ENCODE assay signal across 18 cellular contexts in genomic region chr14:100577986-100578431, GRCh38. TPM values are rescaled to one million over a fixed set of nuclear protein-coding genes. Genes with fewer than 3 reads are reported as not detected.
A peak's percentile ranks its signal among the peaks of the same experiment; 100 is the strongest.
DNase-seq lines count a peak whose midpoint lies in the region; ATAC-seq, FAIRE-seq and TF ChIP-seq lines count a peak whose summit lies in the region.
"Had no signal": no experiment of that assay in that cellular context is flagged by ENCODE, and none has a peak within 500 bp of the region (broad histone marks: within the 10 kb centered on the region; RNA-seq: fewer than 3 reads in every experiment).

No MANE protein-coding gene starts in this region.

- H3K27me3 ChIP-seq in right lobe of liver (no peaks in the 10 kb centered on the region), HepG2 (ENCODE audit: control insufficient read depth in 1 of 2, insufficient read depth in 2 of 2, low read length in 2 of 2) (peaks cover 13 to 73% of the 10 kb centered on the region in 2 experiments), K562 (ENCODE audit: control insufficient read depth in 2 of 2, insufficient read depth in 2 of 2, low read length in 2 of 2) (peaks cover 0 to 20% of the 10 kb centered on the region in 2 experiments; a peak in 3 of 5 replicates), upper lobe of right lung (peaks cover 9% of the 10 kb centered on the region)
- H3K27me3 ChIP-seq: MG63 had no signal

- H3K79me2 ChIP-seq in HepG2 (ENCODE audit: insufficient read depth, low read length) (no peaks in the 10 kb centered on the region), K562 (ENCODE audit: control insufficient read depth, insufficient read depth, low read length) (no peaks in the 10 kb centered on the region)

- TF ChIP-seq CTCF in right lobe of liver (IDR thresholded peaks at IDR 0.05): no peak
- no peak for TF ChIP-seq CTCF in HepG2 (CRISPR knock-in tag; IDR thresholded peaks at IDR 0.05)
- no peak for TF ChIP-seq CTCF in K562 (IDR thresholded peaks at IDR 0.05 in 2 of 3, conservative IDR thresholded peaks at IDR 0.05 in 1 of 3; ENCODE audit: insufficient read depth in 2 of 3, low read depth in 1 of 3, low read length in 3 of 3)
- no peak for TF ChIP-seq CTCF in kidney (IDR thresholded peaks at IDR 0.05; ENCODE audit: borderline replicate concordance, extremely low read depth, insufficient read depth)
- no peak for TF ChIP-seq CTCF in upper lobe of right lung (IDR thresholded peaks at IDR 0.05)

- TF ChIP-seq POLR2A in right lobe of liver (IDR thresholded peaks at IDR 0.05): no peak
- TF ChIP-seq POLR2A in HepG2 (IDR thresholded peaks at IDR 0.05; ENCODE audit: insufficient read depth in 1 of 2, low read depth in 2 of 2, low read length in 2 of 2): no peak
- no peak for TF ChIP-seq POLR2A in K562 (conservative IDR thresholded peaks at IDR 0.05)

- TF ChIP-seq RAD21 in HepG2 (CRISPR knock-in tag; IDR thresholded peaks at IDR 0.05): no peak
- TF ChIP-seq RAD21 in K562 (CRISPR knock-in tag; conservative IDR thresholded peaks at IDR 0.05 in 1 of 2, IDR thresholded peaks at IDR 0.05 in 1 of 2): no peak

- H3K4me2 ChIP-seq in HepG2 (ENCODE audit: low read depth, low read length) (no peak overlapping the region), K562 (ENCODE audit: insufficient read depth, low read length) (no peak overlapping the region)
- H3K4me2 ChIP-seq: PC-9 had no signal

- CTCF ChIA-PET in HepG2 (lab: Yijun Ruan, JAX; ENCODE audit: low intra/inter-chr PET ratio, low total read pairs): no interaction called here
- CTCF ChIA-PET in K562 (lab: Yijun Ruan, JAX; ENCODE audit: low intra/inter-chr PET ratio): no interaction called here

- H3K4me1 ChIP-seq in right lobe of liver (no peaks in the 10 kb centered on the region), HepG2 (ENCODE audit: insufficient read depth, low read length) (no peaks in the 10 kb centered on the region), K562 (replicated peaks in 1 of 2; ENCODE audit: control insufficient read depth in 2 of 2, insufficient read depth in 2 of 2, low read length in 2 of 2) (peaks cover 0 to 19% of the 10 kb centered on the region in 2 experiments; a peak in 2 of 5 replicates), kidney (ENCODE audit: control insufficient read depth in 1 of 2, insufficient read depth in 1 of 2, low read depth in 1 of 2, low read length in 2 of 2) (no peaks in the 10 kb centered on the region), upper lobe of right lung (no peaks in the 10 kb centered on the region)

- H3K4me3 Mint-ChIP-seq in immature natural killer cell: no peak overlapping the region
- H3K4me3 Mint-ChIP-seq: B cell; CD8-positive, alpha-beta T cell; HFFc6 had no signal

- H3K4me1 Mint-ChIP-seq in immature natural killer cell: no peaks in the 10 kb centered on the region
- H3K4me1 Mint-ChIP-seq: B cell had no signal

- intact Hi-C loops in right lobe of liver (cut with DNase I): no loop called here
- intact Hi-C loops in HepG2 (cut with micrococcal nuclease; ENCODE audit: unreplicated experiment): no loop called here
- intact Hi-C loops in K562 (cut with micrococcal nuclease): no loop called here
- intact Hi-C loops in kidney (cut with DNase I): no loop called here
- intact Hi-C loops in upper lobe of right lung (cut with DNase I): no loop called here

- H4K20me1 ChIP-seq in HepG2 (ENCODE audit: insufficient read depth, low read length) (no peaks in the 10 kb centered on the region), K562 (replicated peaks; ENCODE audit: control insufficient read depth, insufficient read depth, low read length) (0 out of 2 replicates have a peak, but pooled peaks cover 3% of the 10 kb centered on the region)

- no CpG with 5 or more reads among the region's 8 CpGs for WGBS in right lobe of liver (ENCODE audit: insufficient coverage, low coverage, low lambda C conversion rate, missing lambda C conversion rate)
- WGBS in HepG2 (ENCODE audit: low lambda C conversion rate): 60% methylated on average over 2 of the region's 8 CpGs
- WGBS in K562 (ENCODE audit: insufficient coverage, low coverage, missing lambda C conversion rate): 21% methylated on average over 6 of the region's 8 CpGs

- H3K36me3 ChIP-seq in right lobe of liver: no peaks in the 10 kb centered on the region
- no peaks in the 10 kb centered on the region for H3K36me3 ChIP-seq in HepG2 (replicated peaks in 1 of 2; ENCODE audit: control insufficient read depth in 1 of 2, insufficient read depth in 2 of 2, low read length in 2 of 2)
- H3K36me3 ChIP-seq in K562 (ENCODE audit: control insufficient read depth, insufficient read depth, low read length): no peaks in the 10 kb centered on the region
- H3K36me3 ChIP-seq in kidney (ENCODE audit: control insufficient read depth in 1 of 2, insufficient read depth in 2 of 2, low read length in 2 of 2): no peaks in the 10 kb centered on the region
- no peaks in the 10 kb centered on the region for H3K36me3 ChIP-seq in upper lobe of right lung
- H3K36me3 ChIP-seq: MG63 had no signal

- H3K9ac ChIP-seq in HepG2 (ENCODE audit: insufficient read depth, low read depth, low read length) (no peak overlapping the region), K562 (ENCODE audit: insufficient read depth in 1 of 2, low read depth in 2 of 2, low read length in 2 of 2) (no peak overlapping the region), kidney (ENCODE audit: low read length in 2 of 2) (no peak overlapping the region)

- H3K27ac ChIP-seq in right lobe of liver (no peak overlapping the region), HepG2 (ENCODE audit: extremely low read length, insufficient read depth, low read length) (no peak overlapping the region), K562 (ENCODE audit: extremely low read depth, low read depth, low read length) (no peak overlapping the region), kidney (ENCODE audit: low read depth in 2 of 2, low read length in 2 of 2) (no peak overlapping the region), upper lobe of right lung (no peak overlapping the region)
- H3K27ac ChIP-seq: PC-9 had no signal

- H3K9me1 ChIP-seq in K562 (ENCODE audit: control insufficient read depth, insufficient read depth, low read length): no peaks in the 10 kb centered on the region

- no peak for ATAC-seq in right lobe of liver
- ATAC-seq in HepG2: no peak
- ATAC-seq in K562: 0 out of 3 replicates have a peak, but pooled peaks have one; percentile 37
- no peak for ATAC-seq in upper lobe of right lung
- ATAC-seq: CD8-positive, alpha-beta T cell had no signal

- TF ChIP-seq EP300 in HepG2 (IDR thresholded peaks at IDR 0.05; ENCODE audit: low read depth in 2 of 2, low read length in 2 of 2): no peak
- no peak for TF ChIP-seq EP300 in HepG2 (CRISPR knock-in tag; IDR thresholded peaks at IDR 0.05; ENCODE audit: borderline replicate concordance)
- no peak for TF ChIP-seq EP300 in K562 (IDR thresholded peaks at IDR 0.05; ENCODE audit: low read length)

- H3K27me3 Mint-ChIP-seq in immature natural killer cell (ENCODE audit: low read depth in 3 of 3): peaks cover 0 to 5% (median 4%) of the 10 kb centered on the region in 3 donors

- no peak overlapping the region for H3K27ac Mint-ChIP-seq in immature natural killer cell
- H3K27ac Mint-ChIP-seq: B cell; CD8-positive, alpha-beta T cell; HFFc6 had no signal

- no peak overlapping the region for H2AFZ ChIP-seq in HepG2 (ENCODE audit: low read length)
- no peak overlapping the region for H2AFZ ChIP-seq in K562 (ENCODE audit: low read depth, low read length)
- H2AFZ ChIP-seq: PC-9 had no signal

- no peaks in the 10 kb centered on the region for H3K36me3 Mint-ChIP-seq in immature natural killer cell
- H3K36me3 Mint-ChIP-seq: CD8-positive, alpha-beta T cell had no signal

- in situ Hi-C loops in HepG2 (cut with HindIII; ENCODE audit: extremely low pct_ligation_motif_present, low pct_unique_long_range_greater_than_20kb): no loop called here
- in situ Hi-C loops in K562 (cut with MboI): no loop called here

- peak in 2 of 3 donors; percentile 11 to 27 for DNase-seq in right lobe of liver
- DNase-seq in HepG2 (ENCODE audit: low spot score): no peak
- DNase-seq in K562 (ENCODE audit: extremely low read depth in 1 of 4, low spot score in 3 of 4): no peak
- DNase-seq in kidney: peak; percentile 32
- DNase-seq in upper lobe of right lung: peak; percentile 29
- DNase-seq in immature natural killer cell: no peak
- no peak for DNase-seq in GOT3 (lab: John Stamatoyannopoulos, UW)
- no peak for DNase-seq in DMS79 treated with DMSO at 0.1 percent for 48 hours (lab: John Stamatoyannopoulos, UW)
- DNase-seq: HFFc6, MG63, NCI-H1092 treated with DMSO at 0.1 percent for 48 hours, NCI-H1694 treated with DMSO at 0.1 percent for 48 hours, NCI-H446 treated with DMSO at 0.1 percent for 48 hours, NCI-H774, PC-9, SHP77 treated with DMSO at 0.1 percent for 48 hours had no signal

- BruUV-seq in HepG2 (replicated peaks; lab: Mats Ljungman, UMichigan): no TSS peak
- BruUV-seq in K562 (replicated peaks; lab: Mats Ljungman, UMichigan): no TSS peak

- no peaks in the 10 kb centered on the region for H3K9me3 ChIP-seq in right lobe of liver
- no peaks in the 10 kb centered on the region for H3K9me3 ChIP-seq in HepG2 (ENCODE audit: low read length)
- H3K9me3 ChIP-seq in K562 (replicated peaks; ENCODE audit: control insufficient read depth, insufficient read depth, low read depth, low read length): no peaks in the 10 kb centered on the region
- H3K9me3 ChIP-seq in kidney (ENCODE audit: control insufficient read depth in 1 of 2, low read length in 2 of 2): no peaks in the 10 kb centered on the region
- no peaks in the 10 kb centered on the region for H3K9me3 ChIP-seq in upper lobe of right lung
- H3K9me3 ChIP-seq: MG63 had no signal

- H3K9me3 Mint-ChIP-seq in immature natural killer cell: no peaks in the 10 kb centered on the region
- H3K9me3 Mint-ChIP-seq: CD8-positive, alpha-beta T cell; HFFc6 had no signal

- no peak for FAIRE-seq in HepG2 (lab: Jason Lieb, UNC)
- FAIRE-seq in K562 (lab: Jason Lieb, UNC): no peak
- no peak for FAIRE-seq in kidney (lab: Jason Lieb, UNC)

- POLR2A ChIA-PET in HepG2 (lab: Yijun Ruan, JAX) (no interaction called here), K562 (lab: Yijun Ruan, JAX) (interaction anchor here (0.6 kb wide), 1 partner anchor 9 kb away, joined by 5 read pairs; no protein-coding TSS in a partner anchor)

- H3K4me3 ChIP-seq in right lobe of liver (no peak overlapping the region), HepG2 (replicated peaks in 1 of 3; ENCODE audit: insufficient read depth in 1 of 3, low read depth in 2 of 3, low read length in 3 of 3) (no peak overlapping the region), K562 (no peak overlapping the region), kidney (ENCODE audit: low read length in 2 of 2) (no peak overlapping the region), upper lobe of right lung (no peak overlapping the region)
- H3K4me3 ChIP-seq: MG63, PC-9 had no signal

RNA-seq across cellular contexts. Expression of gene BEGAIN, which starts 9.2 kb away (rescaled TPM):
- total RNA-seq in right lobe of liver (under 1 TPM; 0.12 to 0.61 (median 0.34) TPM), HepG2 (2016; rRNA removed; fragmentation: Illumina TruSeq; extraction: Trizol) (not detected in 2 replicates), K562 (2014; rRNA removed) (0.20 and 0.68 TPM in 2 replicates), K562 (2014; rRNA removed; fragmentation: Illumina TruSeq; extraction: Trizol) (0.10 TPM in 1 of 2 replicates, not detected in the other), K562 (2015; rRNA removed; fragmentation: Illumina TruSeq; extraction: Trizol) (0.11 and 0.40 TPM in 2 replicates), K562 (2021) (0.55 and 1.1 TPM in 2 replicates), kidney (1.4 TPM), upper lobe of right lung (1.5 TPM)
- not detected in 2 replicates for total RNA-seq in HepG2 (2016; cell fraction: cytosol; rRNA removed; fragmentation: Illumina TruSeq; extraction: Trizol; ENCODE audit: low read depth)
- not detected in 2 replicates for total RNA-seq in HepG2 (2016; cell fraction: insoluble cytoplasmic fraction; rRNA removed; fragmentation: Illumina TruSeq; extraction: Trizol)
- total RNA-seq in HepG2 (2016; cell fraction: membrane; rRNA removed; fragmentation: Illumina TruSeq; extraction: Trizol): not detected in 2 replicates
- not detected in 2 replicates for total RNA-seq in HepG2 (2016; cell fraction: nucleus; rRNA removed; fragmentation: Illumina TruSeq; extraction: Trizol)
- polyA plus RNA-seq in HepG2 (2011; rRNA removed) (not detected in 2 replicates), K562 (2011; rRNA removed) (0.54 and 1.4 TPM in 2 replicates), K562 (2014; fragmentation: Illumina TruSeq; extraction: Trizol) (0.07 and 0.50 TPM in 2 replicates), K562 (2014; fragmentation: Nextera tagmentation; extraction: Ambion mirVana) (not detected), K562 (2014; rRNA removed) (0.62 and 1.7 TPM in 2 replicates), kidney (ENCODE audit: insufficient read depth, low read depth, low replicate concordance) (0.52 TPM), immature natural killer cell (not detected)
- polyA plus RNA-seq in HepG2 (2011; cell fraction: cytosol; rRNA removed): not detected in 2 replicates
- polyA plus RNA-seq in HepG2 (2011; cell fraction: nucleus; rRNA removed): not detected in 2 replicates
- polyA plus RNA-seq in HepG2 (2012): not detected in 2 replicates
- not detected in 2 replicates for polyA plus RNA-seq in HepG2 (2016; cell fraction: cytosol; fragmentation: Illumina TruSeq; extraction: Trizol; ENCODE audit: low read depth)
- not detected in 2 replicates for polyA plus RNA-seq in HepG2 (2016; cell fraction: insoluble cytoplasmic fraction; fragmentation: Illumina TruSeq; extraction: Trizol; ENCODE audit: low read depth)
- not detected in 2 replicates for polyA plus RNA-seq in HepG2 (2016; cell fraction: membrane; fragmentation: Illumina TruSeq; extraction: Trizol; ENCODE audit: low read depth)
- not detected in 2 replicates for polyA plus RNA-seq in HepG2 (2016; cell fraction: nucleus; fragmentation: Illumina TruSeq; extraction: Trizol; ENCODE audit: insufficient read depth, low read depth)
- 39.7 TPM in 1 of 2 replicates, not detected in the other for polyA minus RNA-seq in HepG2 (2011; rRNA and poly(A)+ RNA removed; ENCODE audit: low replicate concordance)
- 0.20 TPM in 1 of 2 replicates, not detected in the other for polyA minus RNA-seq in HepG2 (2011; cell fraction: cytosol; rRNA and poly(A)+ RNA removed)
- 0.26 TPM in 1 of 2 replicates, not detected in the other for polyA minus RNA-seq in HepG2 (2011; cell fraction: nucleus; rRNA and poly(A)+ RNA removed)
- total RNA-seq in K562 (2011; cell fraction: chromatin; rRNA removed; ENCODE audit: low replicate concordance): 1.2 and 3.3 TPM in 2 replicates
- total RNA-seq in K562 (2011; cell fraction: nucleolus; rRNA removed): 0.53 and 2.2 TPM in 2 replicates
- total RNA-seq in K562 (2011; cell fraction: nucleoplasm; rRNA removed): 0.31 and 0.95 TPM in 2 replicates
- 1.5 TPM in 2 replicates for polyA plus RNA-seq in K562 (2011; cell fraction: cytosol; rRNA removed)
- 5.2 and 5.3 TPM in 2 replicates for polyA plus RNA-seq in K562 (2011; cell fraction: nucleus; rRNA removed)
- 0.25 and 0.51 TPM in 2 replicates for polyA plus RNA-seq in K562 (2012)
- polyA minus RNA-seq in K562 (2011; rRNA and poly(A)+ RNA removed): 0.45 and 1.1 TPM in 2 replicates
- polyA minus RNA-seq in K562 (2011; cell fraction: cytosol; rRNA and poly(A)+ RNA removed): 0.86 and 2.7 TPM in 2 replicates
- polyA minus RNA-seq in K562 (2011; cell fraction: nucleus; rRNA and poly(A)+ RNA removed): 0.81 and 1.3 TPM in 2 replicates
- total RNA-seq: B cell, PC-9 had no signal

Comparison
In these comparisons a context has a peak if more than half of its experiments do, and no peak if none do; other contexts are left out.
1. DNase-seq: peak in right lobe of liver (2 of 3), kidney (single experiment) and upper lobe of right lung (single experiment); none in HepG2 (single experiment), K562 (0 of 4), immature natural killer cell (0 of 3), GOT3 (single experiment) and DMS79 treated with DMSO at 0.1 percent for 48 hours (single experiment).